In the genomic region with DNA sequence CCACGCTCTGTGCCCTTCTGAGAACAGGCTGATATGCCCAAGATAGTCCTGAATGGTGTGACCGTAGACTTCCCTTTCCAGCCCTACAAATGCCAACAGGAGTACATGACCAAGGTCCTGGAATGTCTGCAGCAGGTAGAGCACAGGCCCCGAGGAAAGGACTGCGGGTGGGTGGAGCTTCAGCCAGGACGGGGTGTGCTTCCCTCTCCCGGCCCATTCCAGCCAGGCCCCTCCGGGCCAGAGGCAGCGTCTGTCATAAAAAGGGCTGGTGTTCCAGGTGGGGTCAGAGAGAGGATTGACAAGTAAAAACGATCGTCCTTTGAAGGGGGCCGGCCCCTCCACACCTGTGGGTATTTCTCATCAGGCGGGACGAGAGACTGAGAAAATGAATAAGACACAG, we compare ENCODE assay signal across 9 cellular contexts. TPM values are rescaled to one million over a fixed set of nuclear protein-coding genes. Genes with fewer than 3 reads are reported as not detected.
DNase-seq lines count a peak whose midpoint lies in the region; ATAC-seq and TF ChIP-seq lines count a peak whose summit lies in the region.
"Had no signal": no experiment of that assay in that cellular context is flagged by ENCODE, and none has a peak within 500 bp of the region (broad histone marks: within the 10 kb centered on the region; RNA-seq: fewer than 3 reads in every experiment).

No MANE protein-coding gene starts in this region.

- intact Hi-C loops in Calu3 (cut with micrococcal nuclease; ENCODE audit: unreplicated experiment): no loop called here
- intact Hi-C loops in PC-9 (cut with micrococcal nuclease; ENCODE audit: unreplicated experiment): no loop called here

- no peak overlapping the region for H2BK5ac ChIP-seq in trophoblast cell (ENCODE audit: low read depth, low read length, poor library complexity)

- H3K9me3 Mint-ChIP-seq in Calu3 (ENCODE audit: low read depth, unreplicated experiment): no peaks in the 10 kb centered on the region

- no peaks in the 10 kb centered on the region for H3K9me2 ChIP-seq in PC-9 (ENCODE audit: insufficient read depth)

- H3K14ac ChIP-seq in trophoblast cell (ENCODE audit: low read length): no peak overlapping the region

- H3K9ac ChIP-seq in trophoblast cell (ENCODE audit: low read length): no peak overlapping the region

- peak overlapping the region; percentile 93 for H3K4me3 Mint-ChIP-seq in Calu3 (ENCODE audit: low read depth, unreplicated experiment)

- no peak overlapping the region for H2AK5ac ChIP-seq in trophoblast cell (ENCODE audit: low read length)

- peaks cover 10% of the 10 kb centered on the region for H3K27me3 Mint-ChIP-seq in Calu3 (ENCODE audit: unreplicated experiment)

- H3K4me1 ChIP-seq in PC-9 (replicated peaks; ENCODE audit: insufficient read depth) (peaks cover 18% of the 10 kb centered on the region), esophagus (ENCODE audit: control insufficient read depth in 2 of 2, insufficient read depth in 2 of 2, low read length in 1 of 2) (peaks cover 0 to 18% of the 10 kb centered on the region in 2 donors), trophoblast cell (ENCODE audit: control insufficient read depth in 1 of 2, insufficient read depth in 2 of 2, low read length in 2 of 2) (peaks cover 5 to 12% of the 10 kb centered on the region in 2 experiments)

- H3K9me3 ChIP-seq in PC-9 (ENCODE audit: insufficient read depth, low read depth) (no peaks in the 10 kb centered on the region), esophagus (ENCODE audit: control insufficient read depth in 2 of 2, insufficient read depth in 1 of 2, low read depth in 1 of 2, low read length in 1 of 2) (no peaks in the 10 kb centered on the region), trophoblast cell (ENCODE audit: insufficient read depth, low read depth, low read length) (no peaks in the 10 kb centered on the region)
- H3K9me3 ChIP-seq: thyroid gland had no signal

- peak overlapping the region; percentile 92 for H2AFZ ChIP-seq in PC-9
- no peak overlapping the region for H2AFZ ChIP-seq in trophoblast cell (ENCODE audit: insufficient read depth, low read length, poor library complexity)

- H3K36me3 ChIP-seq in PC-9 (ENCODE audit: low read depth): peaks cover 8% of the 10 kb centered on the region
- peaks cover 3 to 26% of the 10 kb centered on the region in 2 donors for H3K36me3 ChIP-seq in esophagus (ENCODE audit: control insufficient read depth in 2 of 2, insufficient read depth in 2 of 2, low read length in 1 of 2)
- peaks cover 31 to 37% of the 10 kb centered on the region in 2 experiments for H3K36me3 ChIP-seq in trophoblast cell (ENCODE audit: control insufficient read depth in 1 of 2, insufficient read depth in 2 of 2, low read length in 2 of 2)

- H3F3A ChIP-seq in PC-9 (ENCODE audit: insufficient read depth, low read depth): peaks cover 6% of the 10 kb centered on the region; the same call in 1 of the 2 replicates

- WGBS in esophagus, 2 donors: 60 to 64% methylated on average over 13 of the region's 13 CpGs
- WGBS in trophoblast cell (ENCODE audit: extremely low coverage, insufficient coverage, insufficient read length): no CpG with 5 or more reads among the region's 13 CpGs

- H3K79me1 ChIP-seq in trophoblast cell (ENCODE audit: low read length): peaks cover 10% of the 10 kb centered on the region

- H3K79me2 ChIP-seq in PC-9 (ENCODE audit: low read depth) (peaks cover 25% of the 10 kb centered on the region), trophoblast cell (ENCODE audit: control insufficient read depth, insufficient read depth, low read length, poor library complexity) (peaks cover 4% of the 10 kb centered on the region)

- POLR2A ChIA-PET in PC-9 (lab: Charles Lee; ENCODE audit: unreplicated experiment): no interaction called here

- H3K4ac ChIP-seq in trophoblast cell (ENCODE audit: low read depth, low read length): no peak overlapping the region

- CTCF ChIA-PET in Calu3 (lab: Charles Lee) (no interaction called here), PC-9 (lab: Charles Lee) (no interaction called here)

- H3K36me3 Mint-ChIP-seq in Calu3 (ENCODE audit: insufficient read depth, unreplicated experiment): peaks cover 39% of the 10 kb centered on the region

- H3K4me2 ChIP-seq in PC-9 (peak overlapping the region; percentile 96), trophoblast cell (ENCODE audit: low read length) (peak overlapping the region; percentile 79)

- H3K27me3 ChIP-seq in PC-9 (ENCODE audit: insufficient read depth, low read depth) (no peaks in the 10 kb centered on the region), esophagus (ENCODE audit: control insufficient read depth in 1 of 2, insufficient read depth in 2 of 2, low read length in 2 of 2) (no peaks in the 10 kb centered on the region), trophoblast cell (ENCODE audit: insufficient read depth, low read length) (no peaks in the 10 kb centered on the region)
- H3K27me3 ChIP-seq: thyroid gland had no signal

- H4K12ac ChIP-seq in trophoblast cell (ENCODE audit: low read depth, low read length): no peak overlapping the region

- H3K4me3 ChIP-seq in PC-9 (peak overlapping the region; percentile 90), esophagus (ENCODE audit: low read depth in 1 of 2, low read length in 2 of 2) (peak overlapping the region; percentile 83 to 88), trophoblast cell (ENCODE audit: low read depth, low read length) (no peak overlapping the region)

- H2BK12ac ChIP-seq in trophoblast cell (ENCODE audit: low read length): no peak overlapping the region

- no peak overlapping the region for H2BK120ac ChIP-seq in trophoblast cell (ENCODE audit: insufficient read depth, low read length, poor library complexity)

- no peak overlapping the region for H3K27ac ChIP-seq in PC-9
- peak overlapping the region in 1 of 2 donors; percentile 86 for H3K27ac ChIP-seq in esophagus (ENCODE audit: low read depth in 2 of 2, low read length in 1 of 2)
- no peak overlapping the region for H3K27ac ChIP-seq in trophoblast cell (ENCODE audit: low read depth, low read length)

- H4K20me1 ChIP-seq in PC-9 (ENCODE audit: insufficient read depth): no peaks in the 10 kb centered on the region

- H3K23ac ChIP-seq in trophoblast cell (ENCODE audit: low read length): no peak overlapping the region

- H3K4me1 Mint-ChIP-seq in Calu3 (ENCODE audit: low read depth, unreplicated experiment): peaks cover 27% of the 10 kb centered on the region

- ATAC-seq in HG03045 (IDR thresholded peaks at IDR 0.05; ENCODE audit: unreplicated experiment): no peak

- peak overlapping the region; percentile 91 for H4K8ac ChIP-seq in trophoblast cell (ENCODE audit: low read depth, low read length)

- no peak overlapping the region for H4K91ac ChIP-seq in trophoblast cell (ENCODE audit: low read depth, low read length)

- BruUV-seq in Calu3 (replicated peaks; lab: Mats Ljungman, UMichigan) (no TSS peak), PC-9 (replicated peaks; lab: Mats Ljungman, UMichigan) (no TSS peak)

- no peak overlapping the region for H3K27ac Mint-ChIP-seq in Calu3 (ENCODE audit: unreplicated experiment)

- H3K18ac ChIP-seq in trophoblast cell (ENCODE audit: low read length): no peak overlapping the region

- DNase-seq in Calu3: no peak
- no peak for DNase-seq in PC-9
- peak; percentile 56 to 63 for DNase-seq in trophoblast cell
- DNase-seq in GM20000 (ENCODE audit: low spot score): no peak
- no peak for DNase-seq in HK-2 (ENCODE audit: unreplicated experiment)
- DNase-seq in anterior cingulate cortex (lab: John Stamatoyannopoulos, UW): no peak

- TF ChIP-seq CTCF in Calu3 (IDR thresholded peaks at IDR 0.05; ENCODE audit: unreplicated experiment) (no peak), PC-9 (conservative IDR thresholded peaks at IDR 0.05) (no peak), GM20000 (IDR thresholded peaks at IDR 0.05; ENCODE audit: extremely low read depth, missing control alignments) (no peak)

RNA-seq across cellular contexts. Expression of a gene that starts 1.3 kb away (rescaled TPM):
- total RNA-seq in Calu3 (2022) (39.1 and 39.8 TPM in 2 replicates), PC-9 (2021) (36.0 and 37.4 TPM in 2 replicates)
- polyA plus RNA-seq in esophagus: 10 to 100 TPM in 1 of 2 donors, 1 to 10 TPM in 1; 8.1 to 14.5 TPM
- 9.9 and 10.1 TPM in 2 replicates for polyA plus RNA-seq in trophoblast cell (2013)

RNA-seq across cellular contexts. Expression of a gene that starts 6.1 kb away (rescaled TPM):
- total RNA-seq in Calu3 (2022): 2.0 and 2.3 TPM in 2 replicates
- total RNA-seq in PC-9 (2021): 24.3 and 24.4 TPM in 2 replicates
- 1 to 10 TPM; 3.7 to 6.1 TPM for polyA plus RNA-seq in esophagus
- 3.6 and 3.8 TPM in 2 replicates for polyA plus RNA-seq in trophoblast cell (2013)

RNA-seq across cellular contexts. Expression of a gene that starts 32.5 kb away (rescaled TPM):
- 18.6 and 18.8 TPM in 2 replicates for total RNA-seq in Calu3 (2022)
- 18.9 and 19.3 TPM in 2 replicates for total RNA-seq in PC-9 (2021)
- 1 to 10 TPM; 7.6 to 8.8 TPM for polyA plus RNA-seq in esophagus
- polyA plus RNA-seq in trophoblast cell (2013): 12.3 and 13.4 TPM in 2 replicates

RNA-seq across cellular contexts. Expression of a gene that starts 37.1 kb away (rescaled TPM):
- total RNA-seq in Calu3 (2022): not detected in 2 replicates
- total RNA-seq in PC-9 (2021): not detected in 2 replicates
- polyA plus RNA-seq in esophagus: 10 to 100 TPM in 1 of 2 donors, 1 to 10 TPM in 1; 2.6 to 15.2 TPM
- 0.73 and 0.85 TPM in 2 replicates for polyA plus RNA-seq in trophoblast cell (2013)

RNA-seq across cellular contexts. Expression of a gene that starts 48.4 kb away (rescaled TPM):
- total RNA-seq in Calu3 (2022): 74.0 and 85.1 TPM in 2 replicates
- 59.1 and 71.1 TPM in 2 replicates for total RNA-seq in PC-9 (2021)
- 10 to 100 TPM; 33.9 to 35.4 TPM for polyA plus RNA-seq in esophagus
- polyA plus RNA-seq in trophoblast cell (2013): 8.2 and 8.3 TPM in 2 replicates

Comparison
In these comparisons a context has a peak if more than half of its experiments do, and no peak if none do; other contexts are left out.
1. DNase-seq: peak in trophoblast cell (2 of 2); none in Calu3 (single experiment), PC-9 (0 of 2), GM20000 (single experiment), HK-2 (single experiment) and anterior cingulate cortex (0 of 58).